ENCODE assay signal across 14 cellular contexts in the genomic region with DNA sequence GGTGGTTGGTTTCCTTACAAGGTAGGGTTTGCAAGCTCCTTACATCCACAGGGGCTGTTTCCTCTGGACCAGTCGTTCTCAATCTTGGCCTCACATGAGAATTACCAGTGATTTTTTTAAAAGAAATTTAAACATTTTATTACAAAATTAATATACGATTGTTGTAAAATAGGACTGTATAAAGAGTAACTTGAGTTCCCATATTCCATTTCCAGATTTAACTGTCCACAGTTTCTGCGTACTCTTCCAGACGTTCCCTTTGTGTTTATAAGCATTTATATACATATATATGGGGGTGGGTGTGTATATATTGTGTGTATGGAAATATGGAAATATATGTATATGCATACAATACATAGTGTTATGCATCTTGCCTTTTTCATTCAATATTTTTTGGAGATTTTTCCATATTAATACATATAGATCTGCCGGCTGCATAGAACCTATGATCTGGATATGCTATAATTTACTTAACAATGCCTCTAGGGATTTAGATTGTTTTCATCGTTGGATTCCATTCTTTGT.
"Had no signal": no experiment of that assay in that cellular context is flagged by ENCODE, and none has a peak within 500 bp of the region (broad histone marks: within the 10 kb centered on the region; RNA-seq: fewer than 3 reads in every experiment).

No MANE protein-coding gene starts in this region.

- H3K27me3 ChIP-seq: brain microvascular endothelial cell, gastrocnemius medialis, heart left ventricle, spleen, thyroid gland had no signal

- H3K4me3 Mint-ChIP-seq: activated CD4-positive, alpha-beta T cell treated with anti-CD3 and anti-CD28 coated beads, Interleukin-2, amount 10 ng/mL, durations not matched to agents 7 days and 5 days; activated CD8-positive, alpha-beta T cell treated with anti-CD3 and anti-CD28 coated beads, Interleukin-2, amount 10 ng/mL, durations not matched to agents 7 days and 5 days; activated T-cell treated with anti-CD3 and anti-CD28 coated beads, Interleukin-2, amount 50 U/mL, for 4 hours; central memory CD8-positive, alpha-beta T cell; memory B cell; naive thymus-derived CD8-positive, alpha-beta T cell; stimulated activated naive B cell treated with anti-CD40 and anti-IgM and Interleukin-4, amounts not matched to agents 10 μg/mL and 1 μg/mL and 100 μg/mL, for 72 hours had no signal

- H3K27ac ChIP-seq: brain microvascular endothelial cell, neutrophil, spleen, thyroid gland had no signal

- H3K36me3 ChIP-seq: brain microvascular endothelial cell, gastrocnemius medialis, neutrophil, spleen had no signal

- H3K27ac Mint-ChIP-seq: activated CD4-positive, alpha-beta T cell treated with anti-CD3 and anti-CD28 coated beads, Interleukin-2, amount 10 ng/mL, durations not matched to agents 7 days and 5 days; activated CD8-positive, alpha-beta T cell treated with anti-CD3 and anti-CD28 coated beads, Interleukin-2, amount 10 ng/mL, durations not matched to agents 7 days and 5 days; memory B cell; naive thymus-derived CD8-positive, alpha-beta T cell; stimulated activated naive B cell treated with anti-CD40 and anti-IgM and Interleukin-4, amounts not matched to agents 10 μg/mL and 1 μg/mL and 100 μg/mL, for 72 hours had no signal

- DNase-seq: aorta, spleen had no signal

- H3K4me1 Mint-ChIP-seq: activated CD4-positive, alpha-beta T cell treated with anti-CD3 and anti-CD28 coated beads, Interleukin-2, amount 10 ng/mL, durations not matched to agents 7 days and 5 days; central memory CD8-positive, alpha-beta T cell had no signal

- H3K9me3 ChIP-seq: gastrocnemius medialis, neutrophil, thyroid gland had no signal

- H3K27me3 Mint-ChIP-seq: central memory CD8-positive, alpha-beta T cell had no signal

- H3K4me3 ChIP-seq: gastrocnemius medialis, heart left ventricle, spleen, thyroid gland had no signal

- H3K9me3 Mint-ChIP-seq: activated CD4-positive, alpha-beta T cell treated with anti-CD3 and anti-CD28 coated beads, Interleukin-2, amount 10 ng/mL, durations not matched to agents 7 days and 5 days; activated T-cell treated with anti-CD3 and anti-CD28 coated beads, Interleukin-2, amount 50 U/mL, for 4 hours; central memory CD8-positive, alpha-beta T cell; memory B cell; naive thymus-derived CD8-positive, alpha-beta T cell; stimulated activated naive B cell treated with anti-CD40 and anti-IgM and Interleukin-4, amounts not matched to agents 10 μg/mL and 1 μg/mL and 100 μg/mL, for 72 hours had no signal

- H3K36me3 Mint-ChIP-seq: memory B cell; naive thymus-derived CD8-positive, alpha-beta T cell; stimulated activated naive B cell treated with anti-CD40 and anti-IgM and Interleukin-4, amounts not matched to agents 10 μg/mL and 1 μg/mL and 100 μg/mL, for 72 hours had no signal
